1 cellular context compared by ENCODE assay signal in the genomic region with DNA sequence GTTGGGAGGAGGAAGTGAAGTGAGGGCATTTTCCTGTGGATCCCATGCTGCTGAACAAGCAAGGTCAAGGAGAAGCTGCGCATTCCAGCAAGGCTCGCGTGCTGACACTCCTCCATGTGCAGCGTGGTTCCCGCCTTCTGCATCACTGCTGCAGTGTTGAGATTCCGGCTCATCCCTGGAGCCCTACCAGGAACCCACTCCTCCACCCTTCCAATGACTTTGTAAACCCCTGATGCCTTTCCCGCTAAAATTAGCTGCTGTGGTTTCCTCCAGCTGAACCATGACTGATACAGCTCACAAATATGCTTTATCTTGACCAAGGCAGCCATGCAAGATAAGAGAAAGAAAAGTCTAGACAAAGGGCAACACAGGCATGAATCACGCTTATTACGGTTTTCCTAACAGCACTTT.
A peak's percentile ranks its signal among the peaks of the same experiment; 100 is the strongest.
TF ChIP-seq lines count a peak whose summit lies in the region.

No MANE protein-coding gene starts in this region.

TF ChIP-seq in K562, 482 proteins besides CTCF, POLR2A, EP300 and RAD21 (continued from another document and continues in another):
- TF ChIP-seq, protein P1, sequence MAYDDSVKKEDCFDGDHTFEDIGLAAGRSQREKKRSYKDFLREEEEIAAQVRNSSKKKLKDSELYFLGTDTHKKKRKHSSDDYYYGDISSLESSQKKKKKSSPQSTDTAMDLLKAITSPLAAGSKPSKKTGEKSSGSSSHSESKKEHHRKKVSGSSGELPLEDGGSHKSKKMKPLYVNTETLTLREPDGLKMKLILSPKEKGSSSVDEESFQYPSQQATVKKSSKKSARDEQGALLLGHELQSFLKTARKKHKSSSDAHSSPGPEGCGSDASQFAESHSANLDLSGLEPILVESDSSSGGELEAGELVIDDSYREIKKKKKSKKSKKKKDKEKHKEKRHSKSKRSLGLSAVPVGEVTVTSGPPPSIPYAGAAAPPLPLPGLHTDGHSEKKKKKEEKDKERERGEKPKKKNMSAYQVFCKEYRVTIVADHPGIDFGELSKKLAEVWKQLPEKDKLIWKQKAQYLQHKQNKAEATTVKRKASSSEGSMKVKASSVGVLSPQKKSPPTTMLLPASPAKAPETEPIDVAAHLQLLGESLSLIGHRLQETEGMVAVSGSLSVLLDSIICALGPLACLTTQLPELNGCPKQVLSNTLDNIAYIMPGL (CRISPR knock-in tag; IDR thresholded peaks at IDR 0.05) = no peak
- TF ChIP-seq HDAC3 (IDR thresholded peaks at IDR 0.05; ENCODE audit: borderline replicate concordance, partially characterized antibody) (peak; percentile 98), PYGO2 (tag; IDR thresholded peaks at IDR 0.05) (0 out of 2 replicates have a peak, but pooled peaks have one; percentile 10), NUFIP1 (IDR thresholded peaks at IDR 0.05; ENCODE audit: partially characterized antibody) (no peak), MCM3 (IDR thresholded peaks at IDR 0.05) (no peak), TRIM28 (IDR thresholded peaks at IDR 0.05) (peak; percentile 51; the same call in 1 of the 2 replicates), ZNF23 (CRISPR knock-in tag; IDR thresholded peaks at IDR 0.05) (no peak), SMAD3 (CRISPR knock-in tag; conservative IDR thresholded peaks at IDR 0.05) (peak; percentile 90), HMG20A (CRISPR knock-in tag; conservative IDR thresholded peaks at IDR 0.05) (peak; percentile 85; the same call in 1 of the 2 replicates), CCNT2 (IDR thresholded peaks at IDR 0.05; ENCODE audit: borderline replicate concordance, extremely low read depth, insufficient read length, low read depth, low read length) (peak; percentile 85), MAFF (IDR thresholded peaks at IDR 0.05; ENCODE audit: low read length) (peak; percentile 4; the same call in 1 of the 2 replicates), GATAD2A (IDR thresholded peaks at IDR 0.05) (peak; percentile 77; the same call in 1 of the 2 replicates), ZNF644 (tag; IDR thresholded peaks at IDR 0.05; ENCODE audit: low read depth) (peak; percentile 87), NRF1 (conservative IDR thresholded peaks at IDR 0.05 in 1 of 2, IDR thresholded peaks at IDR 0.05 in 1 of 2) (peak; percentile 78 to 82), ELF4 (CRISPR knock-in tag; IDR thresholded peaks at IDR 0.05) (peak; percentile 90), PRPF4 (IDR thresholded peaks at IDR 0.05; ENCODE audit: insufficient read depth, low read depth, low read length, poor library complexity, severe bottlenecking) (no peak), GATAD2B (IDR thresholded peaks at IDR 0.05; ENCODE audit: borderline replicate concordance) (peak; percentile 91; the same call in 1 of the 2 replicates), ZSCAN32 (CRISPR knock-in tag; IDR thresholded peaks at IDR 0.05) (no peak), TAF1 (IDR thresholded peaks at IDR 0.05; ENCODE audit: control insufficient read depth, extremely low read depth, insufficient read depth, low read length, severe bottlenecking) (no peak), FOS (IDR thresholded peaks at IDR 0.05; ENCODE audit: extremely low read depth, insufficient read length) (peak; percentile 55), SREBF1 (IDR thresholded peaks at IDR 0.05; ENCODE audit: borderline replicate concordance, low read depth, low read length) (no peak), MEF2A (IDR thresholded peaks at IDR 0.05; ENCODE audit: control insufficient read depth, low read depth, low read length) (peak; percentile 91), ARID1B (IDR thresholded peaks at IDR 0.05) (peak; percentile 97), ZNF766 (CRISPR knock-in tag; conservative IDR thresholded peaks at IDR 0.05) (peak; percentile 88), ZFPM2 (CRISPR knock-in tag; IDR thresholded peaks at IDR 0.05) (peak; percentile 58; the same call in 1 of the 2 replicates), TRIM24 (IDR thresholded peaks at IDR 0.05) (peak; percentile 90 to 93), ETV6 (IDR thresholded peaks at IDR 0.05; ENCODE audit: borderline replicate concordance in 1 of 2, low read depth in 2 of 2, low read length in 1 of 2) (peak in 1 of 2 experiments; percentile 45; a peak in 1 of 4 replicates), ETV6 (CRISPR knock-in tag; IDR thresholded peaks at IDR 0.05; ENCODE audit: borderline replicate concordance) (no peak), CBX3 (IDR thresholded peaks at IDR 0.05; ENCODE audit: borderline replicate concordance in 1 of 2, low read length in 2 of 2) (peak in 1 of 2 experiments; percentile 17; a peak in 1 of 3 replicates)
- TF ChIP-seq, protein P2, sequence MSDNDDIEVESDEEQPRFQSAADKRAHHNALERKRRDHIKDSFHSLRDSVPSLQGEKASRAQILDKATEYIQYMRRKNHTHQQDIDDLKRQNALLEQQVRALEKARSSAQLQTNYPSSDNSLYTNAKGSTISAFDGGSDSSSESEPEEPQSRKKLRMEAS (CRISPR knock-in tag; IDR thresholded peaks at IDR 0.05) = peak; percentile 84
- TF ChIP-seq, protein P3, sequence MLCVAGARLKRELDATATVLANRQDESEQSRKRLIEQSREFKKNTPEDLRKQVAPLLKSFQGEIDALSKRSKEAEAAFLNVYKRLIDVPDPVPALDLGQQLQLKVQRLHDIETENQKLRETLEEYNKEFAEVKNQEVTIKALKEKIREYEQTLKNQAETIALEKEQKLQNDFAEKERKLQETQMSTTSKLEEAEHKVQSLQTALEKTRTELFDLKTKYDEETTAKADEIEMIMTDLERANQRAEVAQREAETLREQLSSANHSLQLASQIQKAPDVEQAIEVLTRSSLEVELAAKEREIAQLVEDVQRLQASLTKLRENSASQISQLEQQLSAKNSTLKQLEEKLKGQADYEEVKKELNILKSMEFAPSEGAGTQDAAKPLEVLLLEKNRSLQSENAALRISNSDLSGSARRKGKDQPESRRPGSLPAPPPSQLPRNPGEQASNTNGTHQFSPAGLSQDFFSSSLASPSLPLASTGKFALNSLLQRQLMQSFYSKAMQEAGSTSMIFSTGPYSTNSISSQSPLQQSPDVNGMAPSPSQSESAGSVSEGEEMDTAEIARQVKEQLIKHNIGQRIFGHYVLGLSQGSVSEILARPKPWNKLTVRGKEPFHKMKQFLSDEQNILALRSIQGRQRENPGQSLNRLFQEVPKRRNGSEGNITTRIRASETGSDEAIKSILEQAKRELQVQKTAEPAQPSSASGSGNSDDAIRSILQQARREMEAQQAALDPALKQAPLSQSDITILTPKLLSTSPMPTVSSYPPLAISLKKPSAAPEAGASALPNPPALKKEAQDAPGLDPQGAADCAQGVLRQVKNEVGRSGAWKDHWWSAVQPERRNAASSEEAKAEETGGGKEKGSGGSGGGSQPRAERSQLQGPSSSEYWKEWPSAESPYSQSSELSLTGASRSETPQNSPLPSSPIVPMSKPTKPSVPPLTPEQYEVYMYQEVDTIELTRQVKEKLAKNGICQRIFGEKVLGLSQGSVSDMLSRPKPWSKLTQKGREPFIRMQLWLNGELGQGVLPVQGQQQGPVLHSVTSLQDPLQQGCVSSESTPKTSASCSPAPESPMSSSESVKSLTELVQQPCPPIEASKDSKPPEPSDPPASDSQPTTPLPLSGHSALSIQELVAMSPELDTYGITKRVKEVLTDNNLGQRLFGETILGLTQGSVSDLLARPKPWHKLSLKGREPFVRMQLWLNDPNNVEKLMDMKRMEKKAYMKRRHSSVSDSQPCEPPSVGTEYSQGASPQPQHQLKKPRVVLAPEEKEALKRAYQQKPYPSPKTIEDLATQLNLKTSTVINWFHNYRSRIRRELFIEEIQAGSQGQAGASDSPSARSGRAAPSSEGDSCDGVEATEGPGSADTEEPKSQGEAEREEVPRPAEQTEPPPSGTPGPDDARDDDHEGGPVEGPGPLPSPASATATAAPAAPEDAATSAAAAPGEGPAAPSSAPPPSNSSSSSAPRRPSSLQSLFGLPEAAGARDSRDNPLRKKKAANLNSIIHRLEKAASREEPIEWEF (CRISPR knock-in tag; IDR thresholded peaks at IDR 0.05) = 0 out of 2 replicates have a peak, but pooled peaks have one; percentile 77
- TF ChIP-seq, protein P4, sequence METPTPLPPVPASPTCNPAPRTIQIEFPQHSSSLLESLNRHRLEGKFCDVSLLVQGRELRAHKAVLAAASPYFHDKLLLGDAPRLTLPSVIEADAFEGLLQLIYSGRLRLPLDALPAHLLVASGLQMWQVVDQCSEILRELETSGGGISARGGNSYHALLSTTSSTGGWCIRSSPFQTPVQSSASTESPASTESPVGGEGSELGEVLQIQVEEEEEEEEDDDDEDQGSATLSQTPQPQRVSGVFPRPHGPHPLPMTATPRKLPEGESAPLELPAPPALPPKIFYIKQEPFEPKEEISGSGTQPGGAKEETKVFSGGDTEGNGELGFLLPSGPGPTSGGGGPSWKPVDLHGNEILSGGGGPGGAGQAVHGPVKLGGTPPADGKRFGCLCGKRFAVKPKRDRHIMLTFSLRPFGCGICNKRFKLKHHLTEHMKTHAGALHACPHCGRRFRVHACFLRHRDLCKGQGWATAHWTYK (CRISPR knock-in tag; IDR thresholded peaks at IDR 0.05) = peak; percentile 89
- TF ChIP-seq, protein P5, sequence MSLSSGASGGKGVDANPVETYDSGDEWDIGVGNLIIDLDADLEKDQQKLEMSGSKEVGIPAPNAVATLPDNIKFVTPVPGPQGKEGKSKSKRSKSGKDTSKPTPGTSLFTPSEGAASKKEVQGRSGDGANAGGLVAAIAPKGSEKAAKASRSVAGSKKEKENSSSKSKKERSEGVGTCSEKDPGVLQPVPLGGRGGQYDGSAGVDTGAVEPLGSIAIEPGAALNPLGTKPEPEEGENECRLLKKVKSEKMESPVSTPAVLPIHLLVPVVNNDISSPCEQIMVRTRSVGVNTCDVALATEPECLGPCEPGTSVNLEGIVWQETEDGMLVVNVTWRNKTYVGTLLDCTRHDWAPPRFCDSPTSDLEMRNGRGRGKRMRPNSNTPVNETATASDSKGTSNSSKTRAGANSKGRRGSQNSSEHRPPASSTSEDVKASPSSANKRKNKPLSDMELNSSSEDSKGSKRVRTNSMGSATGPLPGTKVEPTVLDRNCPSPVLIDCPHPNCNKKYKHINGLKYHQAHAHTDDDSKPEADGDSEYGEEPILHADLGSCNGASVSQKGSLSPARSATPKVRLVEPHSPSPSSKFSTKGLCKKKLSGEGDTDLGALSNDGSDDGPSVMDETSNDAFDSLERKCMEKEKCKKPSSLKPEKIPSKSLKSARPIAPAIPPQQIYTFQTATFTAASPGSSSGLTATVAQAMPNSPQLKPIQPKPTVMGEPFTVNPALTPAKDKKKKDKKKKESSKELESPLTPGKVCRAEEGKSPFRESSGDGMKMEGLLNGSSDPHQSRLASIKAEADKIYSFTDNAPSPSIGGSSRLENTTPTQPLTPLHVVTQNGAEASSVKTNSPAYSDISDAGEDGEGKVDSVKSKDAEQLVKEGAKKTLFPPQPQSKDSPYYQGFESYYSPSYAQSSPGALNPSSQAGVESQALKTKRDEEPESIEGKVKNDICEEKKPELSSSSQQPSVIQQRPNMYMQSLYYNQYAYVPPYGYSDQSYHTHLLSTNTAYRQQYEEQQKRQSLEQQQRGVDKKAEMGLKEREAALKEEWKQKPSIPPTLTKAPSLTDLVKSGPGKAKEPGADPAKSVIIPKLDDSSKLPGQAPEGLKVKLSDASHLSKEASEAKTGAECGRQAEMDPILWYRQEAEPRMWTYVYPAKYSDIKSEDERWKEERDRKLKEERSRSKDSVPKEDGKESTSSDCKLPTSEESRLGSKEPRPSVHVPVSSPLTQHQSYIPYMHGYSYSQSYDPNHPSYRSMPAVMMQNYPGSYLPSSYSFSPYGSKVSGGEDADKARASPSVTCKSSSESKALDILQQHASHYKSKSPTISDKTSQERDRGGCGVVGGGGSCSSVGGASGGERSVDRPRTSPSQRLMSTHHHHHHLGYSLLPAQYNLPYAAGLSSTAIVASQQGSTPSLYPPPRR (CRISPR knock-in tag; IDR thresholded peaks at IDR 0.05; ENCODE audit: borderline replicate concordance) = peak; percentile 68; the same call in 1 of the 2 replicates
- TF ChIP-seq, protein P6, sequence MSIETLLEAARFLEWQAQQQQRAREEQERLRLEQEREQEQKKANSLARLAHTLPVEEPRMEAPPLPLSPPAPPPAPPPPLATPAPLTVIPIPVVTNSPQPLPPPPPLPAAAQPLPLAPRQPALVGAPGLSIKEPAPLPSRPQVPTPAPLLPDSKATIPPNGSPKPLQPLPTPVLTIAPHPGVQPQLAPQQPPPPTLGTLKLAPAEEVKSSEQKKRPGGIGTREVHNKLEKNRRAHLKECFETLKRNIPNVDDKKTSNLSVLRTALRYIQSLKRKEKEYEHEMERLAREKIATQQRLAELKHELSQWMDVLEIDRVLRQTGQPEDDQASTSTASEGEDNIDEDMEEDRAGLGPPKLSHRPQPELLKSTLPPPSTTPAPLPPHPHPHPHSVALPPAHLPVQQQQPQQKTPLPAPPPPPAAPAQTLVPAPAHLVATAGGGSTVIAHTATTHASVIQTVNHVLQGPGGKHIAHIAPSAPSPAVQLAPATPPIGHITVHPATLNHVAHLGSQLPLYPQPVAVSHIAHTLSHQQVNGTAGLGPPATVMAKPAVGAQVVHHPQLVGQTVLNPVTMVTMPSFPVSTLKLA (conservative IDR thresholded peaks at IDR 0.05) = peak; percentile 59 to 77
- TF ChIP-seq, protein P7, sequence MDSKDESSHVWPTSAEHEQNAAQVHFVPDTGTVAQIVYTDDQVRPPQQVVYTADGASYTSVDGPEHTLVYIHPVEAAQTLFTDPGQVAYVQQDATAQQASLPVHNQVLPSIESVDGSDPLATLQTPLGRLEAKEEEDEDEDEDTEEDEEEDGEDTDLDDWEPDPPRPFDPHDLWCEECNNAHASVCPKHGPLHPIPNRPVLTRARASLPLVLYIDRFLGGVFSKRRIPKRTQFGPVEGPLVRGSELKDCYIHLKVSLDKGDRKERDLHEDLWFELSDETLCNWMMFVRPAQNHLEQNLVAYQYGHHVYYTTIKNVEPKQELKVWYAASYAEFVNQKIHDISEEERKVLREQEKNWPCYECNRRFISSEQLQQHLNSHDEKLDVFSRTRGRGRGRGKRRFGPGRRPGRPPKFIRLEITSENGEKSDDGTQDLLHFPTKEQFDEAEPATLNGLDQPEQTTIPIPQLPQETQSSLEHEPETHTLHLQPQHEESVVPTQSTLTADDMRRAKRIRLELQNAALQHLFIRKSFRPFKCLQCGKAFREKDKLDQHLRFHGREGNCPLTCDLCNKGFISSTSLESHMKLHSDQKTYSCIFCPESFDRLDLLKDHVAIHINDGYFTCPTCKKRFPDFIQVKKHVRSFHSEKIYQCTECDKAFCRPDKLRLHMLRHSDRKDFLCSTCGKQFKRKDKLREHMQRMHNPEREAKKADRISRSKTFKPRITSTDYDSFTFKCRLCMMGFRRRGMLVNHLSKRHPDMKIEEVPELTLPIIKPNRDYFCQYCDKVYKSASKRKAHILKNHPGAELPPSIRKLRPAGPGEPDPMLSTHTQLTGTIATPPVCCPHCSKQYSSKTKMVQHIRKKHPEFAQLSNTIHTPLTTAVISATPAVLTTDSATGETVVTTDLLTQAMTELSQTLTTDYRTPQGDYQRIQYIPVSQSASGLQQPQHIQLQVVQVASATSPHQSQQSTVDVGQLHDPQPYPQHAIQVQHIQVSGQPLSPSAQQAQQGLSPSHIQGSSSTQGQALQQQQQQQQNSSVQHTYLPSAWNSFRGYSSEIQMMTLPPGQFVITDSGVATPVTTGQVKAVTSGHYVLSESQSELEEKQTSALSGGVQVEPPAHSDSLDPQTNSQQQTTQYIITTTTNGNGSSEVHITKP (IDR thresholded peaks at IDR 0.05; ENCODE audit: partially characterized antibody) = peak; percentile 56
